In the genomic region with DNA sequence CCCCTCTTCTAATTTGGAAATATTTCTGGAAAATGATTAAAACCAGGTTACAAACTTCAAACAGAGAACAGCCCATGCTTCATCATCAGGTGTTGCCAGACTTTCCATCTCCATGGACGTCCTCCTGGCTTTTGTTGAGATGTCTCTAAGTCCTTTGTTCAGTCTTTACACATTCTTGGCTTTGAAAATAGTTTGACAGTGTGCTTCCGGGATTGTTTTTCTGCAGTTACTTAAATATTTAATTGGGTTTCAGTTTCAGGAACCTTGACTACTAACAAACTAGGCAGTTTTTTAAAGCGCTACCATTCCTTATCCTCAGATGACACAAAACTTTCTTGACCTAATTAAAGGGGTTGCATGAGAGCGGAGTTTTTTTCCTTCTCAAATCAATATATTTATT, we compare ENCODE assay signal across 33 cellular contexts.
"Had no signal": no experiment of that assay in that cellular context is flagged by ENCODE, and none has a peak within 500 bp of the region (broad histone marks: within the 10 kb centered on the region; RNA-seq: fewer than 3 reads in every experiment).

No MANE protein-coding gene starts in this region.

- H3K4me3 Mint-ChIP-seq: activated CD4-positive, alpha-beta T cell treated with anti-CD3 and anti-CD28 coated beads, Interleukin-2, amount 10 ng/mL, durations not matched to agents 24 days and 14 days; activated naive CD4-positive, alpha-beta T cell treated with anti-CD3 and anti-CD28 coated beads for 36 hours; activated naive CD8-positive, alpha-beta T cell; activated naive CD8-positive, alpha-beta T cell treated with anti-CD3 and anti-CD28 coated beads, Interleukin-2, amount 50 U/mL, for 24 hours; activated T-cell treated with anti-CD3 and anti-CD28 coated beads, Interleukin-2, amount 50 U/mL, for 72 hours; brain had no signal

- H3K9me3 ChIP-seq: Peyer's patch had no signal

- DNase-seq: activated CD4-positive, alpha-beta T cell treated with anti-CD3 and anti-CD28 coated beads, Interleukin-2, amount 50 U/mL, for 4 hours; activated CD8-positive, alpha-beta memory T cell treated with anti-CD3 and anti-CD28 coated beads, Interleukin-2, amount 50 U/mL, for 4 hours; activated gamma-delta T cell; activated naive CD4-positive, alpha-beta T cell treated with anti-CD3 and anti-CD28 coated beads for 36 hours; activated naive CD8-positive, alpha-beta T cell treated with anti-CD3 and anti-CD28 coated beads, Interleukin-2, amount 50 U/mL, for 24 hours; activated T-cell treated with anti-CD3 and anti-CD28 coated beads for 4 hours; activated T-cell treated with anti-CD3 and anti-CD28 coated beads, Interleukin-2, amount 50 U/mL, for 72 hours; anterior cingulate cortex; caudate nucleus; cerebellar nuclear complex; NCI-H1105; NCI-H1417 treated with DMSO at 0.1 percent for 48 hours; NCI-H187 treated with DMSO at 0.1 percent for 48 hours; NCI-H2081; NCI-H2171 treated with DMSO at 0.1 percent for 48 hours; NCI-H2227 treated with DMSO at 0.1 percent for 48 hours; NCI-H446; NCI-H510A treated with DMSO at 0.1 percent for 48 hours; NCI-H69; NCI-H82; NK-92 treated with Interleukin-12 subunit alpha and Interleukin-12 subunit beta, amount 100 ng/mL, for 24 hours; PC-3; Peyer's patch; SIG-M5; SW 1271; T-helper 1 cell; T1000 had no signal

- ATAC-seq: activated naive CD8-positive, alpha-beta T cell treated with anti-CD3 and anti-CD28 coated beads, Interleukin-2, amount 50 U/mL, for 24 hours; activated T-cell treated with anti-CD3 and anti-CD28 coated beads, Interleukin-2, amount 50 U/mL, for 72 hours; PC-3; Right ventricle myocardium inferior had no signal

- H3K27ac Mint-ChIP-seq: activated CD4-positive, alpha-beta T cell treated with anti-CD3 and anti-CD28 coated beads, Interleukin-2, amount 10 ng/mL, durations not matched to agents 24 days and 14 days; activated naive CD4-positive, alpha-beta T cell treated with anti-CD3 and anti-CD28 coated beads for 36 hours; activated naive CD8-positive, alpha-beta T cell; activated T-cell treated with anti-CD3 and anti-CD28 coated beads, Interleukin-2, amount 50 U/mL, for 72 hours; activated T-helper 2 cell treated with anti-CD3 and anti-CD28 coated beads, Interferon-gamma antibody, Interleukin-2, Interleukin-4, amounts not matched to agents 10 μg/mL and 5 μg/mL and 100 μg/mL, durations not matched to agents 14 hours and 24 hours and 36 hours; brain had no signal

- H3K4me3 ChIP-seq: Peyer's patch had no signal

- H3K4me1 ChIP-seq: Peyer's patch had no signal

- H3K27me3 Mint-ChIP-seq: activated CD4-positive, alpha-beta T cell treated with anti-CD3 and anti-CD28 coated beads, Interleukin-2, amount 10 ng/mL, durations not matched to agents 24 days and 14 days; activated naive CD8-positive, alpha-beta T cell; activated naive CD8-positive, alpha-beta T cell treated with anti-CD3 and anti-CD28 coated beads, Interleukin-2, amount 50 U/mL, for 24 hours; brain had no signal

- H3K27me3 ChIP-seq: Peyer's patch had no signal

- H3K4me1 Mint-ChIP-seq: brain had no signal

- H3K27ac ChIP-seq: Peyer's patch, RWPE1 had no signal
